17 cellular contexts compared by ENCODE assay signal in the genomic region with DNA sequence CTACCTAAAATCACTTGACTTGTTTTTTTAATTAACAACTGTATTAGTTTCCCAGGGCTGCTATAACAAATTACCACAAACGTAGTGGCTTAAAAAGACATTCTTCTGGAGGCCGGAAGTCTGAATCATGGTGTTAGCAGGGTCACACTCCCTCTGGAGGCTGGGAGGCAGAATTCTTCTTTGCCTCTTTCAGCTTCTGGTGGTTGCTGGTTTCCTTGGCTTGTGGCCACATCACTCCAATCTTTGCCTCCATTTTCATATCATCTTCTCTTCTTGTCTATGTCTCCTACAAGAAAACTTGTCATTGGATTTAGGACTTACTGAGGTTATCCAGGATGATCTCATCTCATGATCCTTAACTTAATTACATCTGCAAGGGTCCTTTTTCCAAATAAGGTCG.
"Had no signal": no experiment of that assay in that cellular context is flagged by ENCODE, and none has a peak within 500 bp of the region (broad histone marks: within the 10 kb centered on the region; RNA-seq: fewer than 3 reads in every experiment).

No MANE protein-coding gene starts in this region.

- FAIRE-seq: endometrium, keratinocyte, urothelium cell line had no signal

- H3K27ac ChIP-seq: left ventricle myocardium inferior, lower lobe of right lung, suprapubic skin, thyroid gland had no signal

- H3K27me3 ChIP-seq: suprapubic skin, thyroid gland had no signal

- H3K4me1 ChIP-seq: lower lobe of right lung had no signal

- H3K9me3 ChIP-seq: suprapubic skin, thyroid gland had no signal

- H3K4me2 ChIP-seq: smooth muscle cell had no signal

- H3K36me3 ChIP-seq: left ventricle myocardium inferior, lower lobe of right lung, suprapubic skin, thyroid gland had no signal

- ATAC-seq: esophagus mucosa; left cardiac atrium; lower lobe of right lung; natural killer cell; stimulated activated effector memory CD8-positive, alpha-beta T cell treated with anti-CD3 and anti-CD28 coated beads, Interleukin-12 subunit alpha, Interleukin-12 subunit beta, amount 100 ng/mL, for 72 hours; stimulated activated naive CD8-positive, alpha-beta T cell treated with anti-CD3 and anti-CD28 coated beads, Interleukin-15, Interleukin-2, amounts not matched to agents 100 U/mL and 50 U/mL, for 24 hours had no signal

- H3K4me3 ChIP-seq: left ventricle myocardium inferior, lower lobe of right lung, smooth muscle cell, suprapubic skin, thyroid gland had no signal

- DNase-seq: effector memory CD4-positive, alpha-beta T cell; immature natural killer cell; left cardiac atrium; left ventricle myocardium inferior; lower lobe of right lung; natural killer cell; posterior cingulate gyrus; stimulated activated CD4-positive, alpha-beta T cell treated with anti-CD3 and anti-CD28 coated beads, Interleukin-2, amount 100 ng/mL, for 48 hours; stimulated activated naive CD8-positive, alpha-beta T cell treated with anti-CD3 and anti-CD28 coated beads, Interleukin-15, Interleukin-2, amounts not matched to agents 100 U/mL and 50 U/mL, for 24 hours; thyroid gland had no signal
